7 cellular contexts compared by ENCODE assay signal in the genomic region with DNA sequence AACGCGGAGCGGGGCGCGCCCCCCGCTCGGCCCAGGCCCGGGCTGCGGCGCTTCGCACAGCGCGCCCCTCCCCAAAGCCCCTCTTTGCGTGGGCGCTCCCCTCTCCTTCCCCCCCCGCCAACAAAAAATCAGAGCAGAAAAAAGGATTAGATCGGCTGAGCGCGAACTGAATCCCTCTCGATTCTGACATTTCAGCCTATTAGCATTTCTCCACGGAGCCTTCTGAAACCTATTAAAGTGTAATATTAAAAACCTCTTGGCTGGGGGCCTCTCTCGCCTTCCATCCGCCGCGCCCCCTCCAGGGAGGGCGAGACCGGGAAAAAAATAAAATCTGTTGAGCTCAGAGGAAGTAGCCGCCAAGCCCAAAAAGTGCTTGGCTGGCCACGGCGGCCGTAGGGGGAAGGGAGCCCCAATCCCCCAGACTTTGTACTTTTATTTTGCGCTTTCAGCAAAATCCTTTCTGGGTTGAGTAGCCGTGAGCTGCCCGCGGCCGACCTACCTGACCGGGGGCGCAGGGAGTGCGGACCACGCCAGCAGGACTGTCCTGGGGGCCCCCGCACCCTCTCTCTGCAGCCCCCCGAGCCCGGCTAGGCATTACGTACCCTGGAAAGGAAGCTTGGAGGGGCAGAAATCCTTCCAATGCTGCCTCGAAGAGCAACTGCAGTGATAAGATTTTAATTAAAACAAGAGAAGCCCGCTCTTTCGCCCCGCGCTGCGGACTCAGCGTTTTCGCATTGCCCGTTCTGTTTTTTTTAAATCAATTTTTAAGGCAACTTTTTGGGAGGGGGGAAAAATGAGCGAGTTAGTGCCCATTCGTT. TPM values are rescaled to one million over a fixed set of nuclear protein-coding genes. Genes with fewer than 3 reads are reported as not detected.
DNase-seq lines count a peak whose midpoint lies in the region; ATAC-seq and TF ChIP-seq lines count a peak whose summit lies in the region.

No MANE protein-coding gene starts in this region.

- H3K27me3 ChIP-seq in MG63 (no peaks in the 10 kb centered on the region), ovary (no peaks in the 10 kb centered on the region)

- 0 to 1% (median 1%) methylated on average over 55 of the region's 55 CpGs for WGBS in ovary, 3 donors

- H3K4me3 ChIP-seq in MG63 (peak overlapping the region; percentile 98), ovary (peak overlapping the region; percentile 94)

- intact Hi-C loops in activated T-helper 1 cell treated with anti-CD3 and anti-CD28 coated beads, Interleukin-12 subunit alpha, Interleukin-12 subunit beta, Interleukin-2, Interleukin-4 antibody, amounts not matched to agents 30 ng/mL and 10 ng/mL and 1 ng/mL, durations not matched to agents 14 hours and 24 hours and 36 hours (cut with micrococcal nuclease), result loop anchor here (5.0 kb wide), 4 partner anchors 183 to 378 kb away; partner anchors contain the start of gene RBAK
- intact Hi-C loops in Right ventricle myocardium inferior (cut with DNase I), result loop anchor here (5.0 kb wide), 2 partner anchors 58 to 277 kb away; no protein-coding TSS in a partner anchor
- intact Hi-C loops in ovary (cut with DNase I), result no loop called here

- TF ChIP-seq POLR2A in ovary (IDR thresholded peaks at IDR 0.05), result no peak

- peak overlapping the region; percentile 71 for H3K27ac Mint-ChIP-seq in activated T-helper 1 cell treated with anti-CD3 and anti-CD28 coated beads, Interleukin-12 subunit alpha, Interleukin-12 subunit beta, Interleukin-2, Interleukin-4 antibody, amounts not matched to agents 30 ng/mL and 10 ng/mL and 1 ng/mL, durations not matched to agents 14 hours and 24 hours and 36 hours

- peaks cover 4% of the 10 kb centered on the region; the same call in 1 of the 2 replicates for H3K36me3 ChIP-seq in MG63
- H3K36me3 ChIP-seq in ovary, result no peaks in the 10 kb centered on the region

- TF ChIP-seq EP300 in ovary (IDR thresholded peaks at IDR 0.05), result no peak

- H3K27me3 Mint-ChIP-seq in activated T-helper 1 cell treated with anti-CD3 and anti-CD28 coated beads, Interleukin-12 subunit alpha, Interleukin-12 subunit beta, Interleukin-2, Interleukin-4 antibody, amounts not matched to agents 30 ng/mL and 10 ng/mL and 1 ng/mL, durations not matched to agents 14 hours and 24 hours and 36 hours (ENCODE audit: insufficient read depth), result peaks cover 49% of the 10 kb centered on the region

- peaks cover 23% of the 10 kb centered on the region for H3K4me1 Mint-ChIP-seq in activated T-helper 1 cell treated with anti-CD3 and anti-CD28 coated beads, Interleukin-12 subunit alpha, Interleukin-12 subunit beta, Interleukin-2, Interleukin-4 antibody, amounts not matched to agents 30 ng/mL and 10 ng/mL and 1 ng/mL, durations not matched to agents 14 hours and 24 hours and 36 hours (ENCODE audit: low read depth)

- ATAC-seq in Right ventricle myocardium inferior (no peak), GM21423 (IDR thresholded peaks at IDR 0.05; ENCODE audit: unreplicated experiment) (no peak)

- peak overlapping the region; percentile 98 to 99 for H3K27ac ChIP-seq in ovary

- TF ChIP-seq CTCF in ovary (IDR thresholded peaks at IDR 0.05), result no peak

- H3K4me3 Mint-ChIP-seq in activated T-helper 1 cell treated with anti-CD3 and anti-CD28 coated beads, Interleukin-12 subunit alpha, Interleukin-12 subunit beta, Interleukin-2, Interleukin-4 antibody, amounts not matched to agents 30 ng/mL and 10 ng/mL and 1 ng/mL, durations not matched to agents 14 hours and 24 hours and 36 hours, result peak overlapping the region; percentile 71

- no peaks in the 10 kb centered on the region for H3K9me3 Mint-ChIP-seq in activated T-helper 1 cell treated with anti-CD3 and anti-CD28 coated beads, Interleukin-12 subunit alpha, Interleukin-12 subunit beta, Interleukin-2, Interleukin-4 antibody, amounts not matched to agents 30 ng/mL and 10 ng/mL and 1 ng/mL, durations not matched to agents 14 hours and 24 hours and 36 hours

- H3K9me3 ChIP-seq in MG63 (no peaks in the 10 kb centered on the region), ovary (no peaks in the 10 kb centered on the region)

- H3K4me1 ChIP-seq in ovary (ENCODE audit: insufficient read depth), result peaks cover 4% of the 10 kb centered on the region

- peaks cover 1% of the 10 kb centered on the region for H3K36me3 Mint-ChIP-seq in activated T-helper 1 cell treated with anti-CD3 and anti-CD28 coated beads, Interleukin-12 subunit alpha, Interleukin-12 subunit beta, Interleukin-2, Interleukin-4 antibody, amounts not matched to agents 30 ng/mL and 10 ng/mL and 1 ng/mL, durations not matched to agents 14 hours and 24 hours and 36 hours (ENCODE audit: low read depth)

- peak; percentile 73 for DNase-seq in ELR (ENCODE audit: low read depth)
- peak; percentile 68 for DNase-seq in MG63
- DNase-seq in activated T-helper 1 cell treated with anti-CD3 and anti-CD28 coated beads, Interleukin-12 subunit alpha, Interleukin-12 subunit beta, Interleukin-2, Interleukin-4 antibody, amounts not matched to agents 30 ng/mL and 10 ng/mL and 1 ng/mL, durations not matched to agents 14 hours and 24 hours and 36 hours (ENCODE audit: low spot score), result no peak
- DNase-seq in Right ventricle myocardium inferior (ENCODE audit: missing footprints), result peak; percentile 85
- DNase-seq in ovary, result peak; percentile 64 to 84 (median 71)
- DNase-seq in stimulated activated CD4-positive, alpha-beta T cell treated with anti-CD3 and anti-CD28 coated beads, Interleukin-1b, Interleukin-23, amount 100 ng/mL, for 48 hours, result no peak

RNA-seq across cellular contexts. Expression of gene TNRC18, which starts 1.3 kb away (rescaled TPM):
- total RNA-seq in MG63 (2014; rRNA removed; shearing (Covaris generic); ENCODE audit: low replicate concordance), result 17.3 and 25.0 TPM in 2 replicates
- total RNA-seq in activated T-helper 1 cell treated with anti-CD3 and anti-CD28 coated beads, Interleukin-12 subunit alpha, Interleukin-12 subunit beta, Interleukin-2, Interleukin-4 antibody, amounts not matched to agents 30 ng/mL and 10 ng/mL and 1 ng/mL, durations not matched to agents 14 hours and 24 hours and 36 hours, result 42.4 and 48.7 TPM in 2 replicates
- 34.8 TPM for total RNA-seq in Right ventricle myocardium inferior
- 100 to 1,000 TPM in 4 of 7 donors, 10 to 100 TPM in 3; 48.6 to 153 (median 105) TPM for total RNA-seq in ovary
- polyA plus RNA-seq in ovary, result 10 to 100 TPM; 60.4 to 69.8 TPM

Comparison
In these comparisons a context has a peak if more than half of its experiments do, and no peak if none do; other contexts are left out.
1. DNase-seq: peak in ELR (single experiment), MG63 (single experiment), Right ventricle myocardium inferior (single experiment) and ovary (5 of 5); none in activated T-helper 1 cell treated with anti-CD3 and anti-CD28 coated beads, Interleukin-12 subunit alpha, Interleukin-12 subunit beta, Interleukin-2, Interleukin-4 antibody, amounts not matched to agents 30 ng/mL and 10 ng/mL and 1 ng/mL, durations not matched to agents 14 hours and 24 hours and 36 hours (single experiment) and stimulated activated CD4-positive, alpha-beta T cell treated with anti-CD3 and anti-CD28 coated beads, Interleukin-1b, Interleukin-23, amount 100 ng/mL, for 48 hours (single experiment).
2. intact Hi-C loops: an anchor here in activated T-helper 1 cell treated with anti-CD3 and anti-CD28 coated beads, Interleukin-12 subunit alpha, Interleukin-12 subunit beta, Interleukin-2, Interleukin-4 antibody, amounts not matched to agents 30 ng/mL and 10 ng/mL and 1 ng/mL, durations not matched to agents 14 hours and 24 hours and 36 hours (5.0 kb wide) and Right ventricle myocardium inferior (5.0 kb wide); none called in ovary.